18 cellular contexts compared by ENCODE assay signal in the genomic region with DNA sequence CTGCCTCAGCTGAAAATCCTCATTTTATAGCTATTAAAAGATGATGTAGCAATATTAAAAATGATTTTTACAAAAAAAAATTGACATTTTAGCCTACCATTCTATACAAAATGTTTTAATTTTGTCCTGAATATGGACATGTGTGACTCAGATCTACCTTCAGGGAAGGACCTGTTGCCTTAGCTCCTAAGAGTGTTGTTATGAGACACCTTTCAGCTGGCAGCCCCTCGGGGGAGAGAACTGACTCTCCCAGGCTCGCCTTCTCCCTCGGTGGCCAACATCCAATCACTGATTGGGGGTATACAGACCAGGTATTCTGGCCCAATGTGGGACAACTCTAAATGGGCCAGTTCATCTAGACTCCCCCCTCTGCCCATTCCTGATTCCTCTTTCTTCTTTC. TPM values are rescaled to one million over a fixed set of nuclear protein-coding genes. Genes with fewer than 3 reads are reported as not detected.
DNase-seq lines count a peak whose midpoint lies in the region; ATAC-seq and TF ChIP-seq lines count a peak whose summit lies in the region.
"Had no signal": no experiment of that assay in that cellular context is flagged by ENCODE, and none has a peak within 500 bp of the region (broad histone marks: within the 10 kb centered on the region; RNA-seq: fewer than 3 reads in every experiment).

No MANE protein-coding gene starts in this region.

- no peak overlapping the region for H3K27ac ChIP-seq in HEK293 (ENCODE audit: extremely low read depth, low read depth, low read length)
- no peak overlapping the region for H3K27ac ChIP-seq in CD8-positive, alpha-beta memory T cell (ENCODE audit: low read depth, low read length)
- H3K27ac ChIP-seq: BLaER1 had no signal

- no peak for TF ChIP-seq CTCF in HEK293 (tag by site-specific recombination; IDR thresholded peaks at IDR 0.05)
- TF ChIP-seq CTCF in endothelial cell (IDR thresholded peaks at IDR 0.05; ENCODE audit: unreplicated experiment) = no peak

- CTCF ChIA-PET in HEK293 (lab: Yijun Ruan, JAX) = no interaction called here
- CTCF ChIA-PET in CD8-positive, alpha-beta memory T cell (lab: Charles Lee) = no interaction called here

- no peaks in the 10 kb centered on the region for H3K9me3 ChIP-seq in HEK293 (ENCODE audit: control insufficient read depth, insufficient read depth, low read depth, low read length)
- no peaks in the 10 kb centered on the region for H3K9me3 ChIP-seq in CD8-positive, alpha-beta memory T cell (ENCODE audit: low read length)
- H3K9me3 ChIP-seq: BE2C, BLaER1, Caco-2 had no signal

- H3K9me3 Mint-ChIP-seq in endothelial cell (ENCODE audit: unreplicated experiment) = no peaks in the 10 kb centered on the region
- H3K9me3 Mint-ChIP-seq in stimulated activated memory B cell treated with anti-CD40 and anti-IgM and Interleukin-4, amounts not matched to agents 10 μg/mL and 1 μg/mL and 100 μg/mL, for 72 hours = peaks cover 3% of the 10 kb centered on the region
- peaks cover 0 to 3% (median 2%) of the 10 kb centered on the region in 5 donors for H3K9me3 Mint-ChIP-seq in CD8-positive, alpha-beta memory T cell

- no peak overlapping the region for H3K4me3 Mint-ChIP-seq in endothelial cell (ENCODE audit: unreplicated experiment)
- no peak overlapping the region for H3K4me3 Mint-ChIP-seq in stimulated activated memory B cell treated with anti-CD40 and anti-IgM and Interleukin-4, amounts not matched to agents 10 μg/mL and 1 μg/mL and 100 μg/mL, for 72 hours
- H3K4me3 Mint-ChIP-seq in CD8-positive, alpha-beta memory T cell = no peak overlapping the region
- H3K4me3 Mint-ChIP-seq: CD14-positive monocyte; CD4-positive, alpha-beta memory T cell; CD4-positive, CD25-positive, alpha-beta regulatory T cell had no signal

- POLR2A ChIA-PET in HEK293 (lab: Yijun Ruan, JAX) = interaction anchor here (0.7 kb wide), 1 partner anchor 212 kb away, joined by 5 read pairs; no protein-coding TSS in a partner anchor
- POLR2A ChIA-PET in CD8-positive, alpha-beta memory T cell (lab: Charles Lee) = no interaction called here

- no peaks in the 10 kb centered on the region for H3K27me3 ChIP-seq in CD8-positive, alpha-beta memory T cell (ENCODE audit: insufficient read depth, low read length, poor library complexity, severe bottlenecking)
- H3K27me3 ChIP-seq: BE2C, BLaER1 had no signal

- no peaks in the 10 kb centered on the region for H3K4me1 ChIP-seq in HEK293 (ENCODE audit: control insufficient read depth, insufficient read depth, low read length)
- H3K4me1 ChIP-seq in CD8-positive, alpha-beta memory T cell (ENCODE audit: insufficient read depth, low read length) = no peaks in the 10 kb centered on the region
- H3K4me1 ChIP-seq: BLaER1, Caco-2 had no signal

- ATAC-seq in stimulated activated memory B cell treated with anti-CD40 and anti-IgM and Interleukin-4, amounts not matched to agents 10 μg/mL and 1 μg/mL and 100 μg/mL, for 72 hours = peak; percentile 22

- peaks cover 2% of the 10 kb centered on the region for H3K27me3 Mint-ChIP-seq in endothelial cell (ENCODE audit: unreplicated experiment)
- H3K27me3 Mint-ChIP-seq in stimulated activated memory B cell treated with anti-CD40 and anti-IgM and Interleukin-4, amounts not matched to agents 10 μg/mL and 1 μg/mL and 100 μg/mL, for 72 hours = peaks cover 4% of the 10 kb centered on the region
- H3K27me3 Mint-ChIP-seq in CD8-positive, alpha-beta memory T cell = peaks cover 2 to 17% of the 10 kb centered on the region in 2 donors

- no peak for DNase-seq in endothelial cell (ENCODE audit: low spot score)
- DNase-seq in CD8-positive, alpha-beta memory T cell = no peak
- no peak for DNase-seq in SW480 (ENCODE audit: low spot score)
- DNase-seq: 8988T; ACHN; BE2C; C1 segment of cervical spinal cord; Caco-2; Calu3; CD4-positive, alpha-beta memory T cell; CD4-positive, CD25-positive, alpha-beta regulatory T cell; DMS79 treated with DMSO at 0.1 percent for 48 hours; GF-D8 had no signal

- no peaks in the 10 kb centered on the region for H3K36me3 Mint-ChIP-seq in endothelial cell (ENCODE audit: low read depth, unreplicated experiment)
- H3K36me3 Mint-ChIP-seq in stimulated activated memory B cell treated with anti-CD40 and anti-IgM and Interleukin-4, amounts not matched to agents 10 μg/mL and 1 μg/mL and 100 μg/mL, for 72 hours = peaks cover under 1% of the 10 kb centered on the region
- no peaks in the 10 kb centered on the region for H3K36me3 Mint-ChIP-seq in CD8-positive, alpha-beta memory T cell
- H3K36me3 Mint-ChIP-seq: CD14-positive monocyte; CD4-positive, CD25-positive, alpha-beta regulatory T cell had no signal

- H3K27ac Mint-ChIP-seq in endothelial cell (ENCODE audit: unreplicated experiment) = peak overlapping the region; percentile 33
- H3K27ac Mint-ChIP-seq in stimulated activated memory B cell treated with anti-CD40 and anti-IgM and Interleukin-4, amounts not matched to agents 10 μg/mL and 1 μg/mL and 100 μg/mL, for 72 hours = no peak overlapping the region
- H3K27ac Mint-ChIP-seq in CD8-positive, alpha-beta memory T cell = no peak overlapping the region
- H3K27ac Mint-ChIP-seq: CD14-positive monocyte; CD4-positive, alpha-beta memory T cell had no signal

- peaks cover 11% of the 10 kb centered on the region for H3K4me1 Mint-ChIP-seq in endothelial cell (ENCODE audit: unreplicated experiment)
- no peaks in the 10 kb centered on the region for H3K4me1 Mint-ChIP-seq in stimulated activated memory B cell treated with anti-CD40 and anti-IgM and Interleukin-4, amounts not matched to agents 10 μg/mL and 1 μg/mL and 100 μg/mL, for 72 hours
- no peaks in the 10 kb centered on the region for H3K4me1 Mint-ChIP-seq in CD8-positive, alpha-beta memory T cell
- H3K4me1 Mint-ChIP-seq: CD14-positive monocyte; CD4-positive, alpha-beta memory T cell; CD4-positive, CD25-positive, alpha-beta regulatory T cell had no signal

- H3K36me3 ChIP-seq in HEK293 (ENCODE audit: control insufficient read depth in 2 of 2, insufficient read depth in 1 of 2, low read length in 2 of 2) = no peaks in the 10 kb centered on the region
- no peaks in the 10 kb centered on the region for H3K36me3 ChIP-seq in CD8-positive, alpha-beta memory T cell (ENCODE audit: insufficient read depth, low read length)
- H3K36me3 ChIP-seq: BE2C, BLaER1 had no signal

- H3K4me3 ChIP-seq in HEK293 (ENCODE audit: low read depth, low read length) = no peak overlapping the region
- H3K4me3 ChIP-seq in CD8-positive, alpha-beta memory T cell (ENCODE audit: low read length) = no peak overlapping the region
- H3K4me3 ChIP-seq: BLaER1 had no signal

TF ChIP-seq in HEK293, 187 proteins besides CTCF, POLR2A, EP300 and RAD21:
- peak; percentile 48; the same call in 1 of the 2 replicates for TF ChIP-seq SCRT1 (tag by site-specific recombination; IDR thresholded peaks at IDR 0.05; ENCODE audit: borderline replicate concordance)
- peak; percentile 81 for TF ChIP-seq SCRT2 (tag by site-specific recombination; IDR thresholded peaks at IDR 0.05)
- no peak for TF ChIP-seq ZFP37 (tag by site-specific recombination; IDR thresholded peaks at IDR 0.05)
- no peak for TF ChIP-seq ZNF16 (tag by site-specific recombination; IDR thresholded peaks at IDR 0.05; ENCODE audit: low read depth)

RNA-seq across cellular contexts. Expression of a gene that starts 32.5 kb away (rescaled TPM):
- total RNA-seq in endothelial cell (ENCODE audit: unreplicated experiment) = 5.1 TPM
- not detected for total RNA-seq in CD8-positive, alpha-beta memory T cell
- polyA plus RNA-seq in CD8-positive, alpha-beta memory T cell = not detected
- total RNA-seq: CD4-positive, alpha-beta memory T cell; CD4-positive, CD25-positive, alpha-beta regulatory T cell had no signal
- polyA plus RNA-seq: AG04450; CD14-positive monocyte; CD4-positive, alpha-beta memory T cell; CD4-positive, CD25-positive, alpha-beta regulatory T cell had no signal
